In genomic region chr10:37456456-37456855, GRCh38 we compare ENCODE assay signal across 29 cellular contexts.
"Had no signal": no experiment of that assay in that cellular context is flagged by ENCODE, and none has a peak within 500 bp of the region (broad histone marks: within the 10 kb centered on the region; RNA-seq: fewer than 3 reads in every experiment).

No MANE protein-coding gene starts in this region.

- H3K4me3 Mint-ChIP-seq: stimulated activated effector memory CD8-positive, alpha-beta T cell treated with anti-CD3 and anti-CD28 coated beads, Interleukin-12 subunit alpha, Interleukin-12 subunit beta, amount 100 ng/mL, for 72 hours; stimulated activated memory B cell treated with anti-CD40 and anti-IgM and Interleukin-4, amounts not matched to agents 10 μg/mL and 1 μg/mL and 100 μg/mL, for 72 hours; stimulated activated naive B cell treated with anti-CD40 and anti-IgM and Interleukin-4, amounts not matched to agents 10 μg/mL and 1 μg/mL and 100 μg/mL, for 72 hours; stimulated activated naive CD8-positive, alpha-beta T cell treated with anti-CD3 and anti-CD28 coated beads, Interleukin-15, amount 100 ng/mL, for 72 hours; stimulated activated naive CD8-positive, alpha-beta T cell treated with anti-CD3 and anti-CD28 coated beads, Interleukin-15, Interleukin-2, amounts not matched to agents 100 ng/mL and 50 ng/mL, for 24 hours; type B pancreatic cell had no signal

- H3K4me1 ChIP-seq: stomach, suprapubic skin, testis, thyroid gland, tibial artery, tibial nerve, transverse colon, upper lobe of left lung, upper lobe of right lung, uterus, vagina had no signal

- ATAC-seq: stimulated activated effector memory CD8-positive, alpha-beta T cell treated with anti-CD3 and anti-CD28 coated beads, Interleukin-12 subunit alpha, Interleukin-12 subunit beta, amount 100 ng/mL, for 72 hours; stimulated activated memory B cell treated with anti-CD40 and anti-IgM and Interleukin-4, amounts not matched to agents 10 μg/mL and 1 μg/mL and 100 μg/mL, for 72 hours; stimulated activated naive B cell treated with anti-CD40 and anti-IgM and Interleukin-4, amounts not matched to agents 10 μg/mL and 1 μg/mL and 100 μg/mL, for 72 hours; stimulated activated naive CD8-positive, alpha-beta T cell treated with anti-CD3 and anti-CD28 coated beads, Interleukin-15, amount 100 ng/mL, for 72 hours; stimulated activated naive CD8-positive, alpha-beta T cell treated with anti-CD3 and anti-CD28 coated beads, Interleukin-15, Interleukin-2, amounts not matched to agents 100 U/mL and 50 U/mL, for 24 hours; upper lobe of right lung had no signal

- H3K4me1 Mint-ChIP-seq: stimulated activated effector memory CD8-positive, alpha-beta T cell treated with anti-CD3 and anti-CD28 coated beads, Interleukin-12 subunit alpha, Interleukin-12 subunit beta, amount 100 ng/mL, for 72 hours; stimulated activated memory B cell treated with anti-CD40 and anti-IgM and Interleukin-4, amounts not matched to agents 10 μg/mL and 1 μg/mL and 100 μg/mL, for 72 hours; stimulated activated naive B cell treated with anti-CD40 and anti-IgM and Interleukin-4, amounts not matched to agents 10 μg/mL and 1 μg/mL and 100 μg/mL, for 72 hours; stimulated activated naive CD8-positive, alpha-beta T cell treated with anti-CD3 and anti-CD28 coated beads, Interleukin-15, amount 100 ng/mL, for 72 hours had no signal

- H3K27ac Mint-ChIP-seq: stimulated activated effector memory CD8-positive, alpha-beta T cell treated with anti-CD3 and anti-CD28 coated beads, Interleukin-12 subunit alpha, Interleukin-12 subunit beta, amount 100 ng/mL, for 72 hours; stimulated activated memory B cell treated with anti-CD40 and anti-IgM and Interleukin-4, amounts not matched to agents 10 μg/mL and 1 μg/mL and 100 μg/mL, for 72 hours; stimulated activated naive B cell treated with anti-CD40 and anti-IgM and Interleukin-4, amounts not matched to agents 10 μg/mL and 1 μg/mL and 100 μg/mL, for 72 hours; stimulated activated naive CD8-positive, alpha-beta T cell treated with anti-CD3 and anti-CD28 coated beads, Interleukin-15, amount 100 ng/mL, for 72 hours; stimulated activated naive CD8-positive, alpha-beta T cell treated with anti-CD3 and anti-CD28 coated beads, Interleukin-15, Interleukin-2, amounts not matched to agents 100 ng/mL and 50 ng/mL, for 24 hours; type B pancreatic cell had no signal

- H3K9me3 ChIP-seq: suprapubic skin, testis, thoracic aorta, thyroid gland, tibial artery, transverse colon, upper lobe of right lung, uterus, vagina had no signal

- H3K27me3 ChIP-seq: stomach, suprapubic skin, testis, thyroid gland, tibial artery, tibial nerve, transverse colon, upper lobe of left lung, upper lobe of right lung, uterus, vagina had no signal

- DNase-seq: stimulated activated CD4-positive, alpha-beta T cell treated with anti-CD3 and anti-CD28 coated beads, Interleukin-2, amount 100 ng/mL, for 48 hours; stimulated activated CD4-positive, alpha-beta T cell treated with anti-CD3 and anti-CD28 coated beads, Interleukin-4, amount 100 ng/mL, for 1 hour; stimulated activated CD4-positive, alpha-beta T cell treated with anti-CD3 and anti-CD28 coated beads, Interleukin-4, amount 100 ng/mL, for 24 hours; stimulated activated CD4-positive, alpha-beta T cell treated with anti-CD3 and anti-CD28 coated beads, Interleukin-4, amount 100 ng/mL, for 4 hours; stimulated activated CD8-positive, alpha-beta memory T cell treated with anti-CD3 and anti-CD28 coated beads, Interleukin-4, amount 100 ng/mL, for 48 hours; stimulated activated naive B cell treated with anti-CD40 and anti-IgM and Interleukin-4, amounts not matched to agents 10 μg/mL and 1 μg/mL and 100 μg/mL, for 72 hours; stimulated activated naive CD4-positive, alpha-beta T cell; stimulated activated naive CD4-positive, alpha-beta T cell treated with Interleukin-2 at 50 U/mL for 16 hours; stimulated activated naive CD8-positive, alpha-beta T cell treated with anti-CD3 and anti-CD28 coated beads, Interleukin-15, amount 100 ng/mL, for 72 hours; stimulated activated naive CD8-positive, alpha-beta T cell treated with anti-CD3 and anti-CD28 coated beads, Interleukin-15, Interleukin-2, amounts not matched to agents 100 U/mL and 50 U/mL, for 24 hours; stomach; substantia nigra; testis; thyroid gland; tibial artery; transverse colon; trophoblast cell; upper lobe of left lung; upper lobe of right lung; uterus had no signal

- H3K27ac ChIP-seq: stomach, suprapubic skin, testis, thoracic aorta, thyroid gland, tibial artery, tibial nerve, transverse colon, upper lobe of left lung, upper lobe of right lung, uterus, vagina had no signal

- H3K27me3 Mint-ChIP-seq: stimulated activated memory B cell treated with anti-CD40 and anti-IgM and Interleukin-4, amounts not matched to agents 10 μg/mL and 1 μg/mL and 100 μg/mL, for 72 hours; stimulated activated naive B cell treated with anti-CD40 and anti-IgM and Interleukin-4, amounts not matched to agents 10 μg/mL and 1 μg/mL and 100 μg/mL, for 72 hours; stimulated activated naive CD8-positive, alpha-beta T cell treated with anti-CD3 and anti-CD28 coated beads, Interleukin-15, amount 100 ng/mL, for 72 hours; stimulated activated naive CD8-positive, alpha-beta T cell treated with anti-CD3 and anti-CD28 coated beads, Interleukin-15, Interleukin-2, amounts not matched to agents 100 ng/mL and 50 ng/mL, for 24 hours; type B pancreatic cell had no signal

- H3K4me3 ChIP-seq: stomach, suprapubic skin, testis, thoracic aorta, thyroid gland, tibial artery, tibial nerve, transverse colon, upper lobe of left lung, upper lobe of right lung, uterus, vagina had no signal

- H3K36me3 Mint-ChIP-seq: stimulated activated effector memory CD8-positive, alpha-beta T cell treated with anti-CD3 and anti-CD28 coated beads, Interleukin-12 subunit alpha, Interleukin-12 subunit beta, amount 100 ng/mL, for 72 hours; stimulated activated memory B cell treated with anti-CD40 and anti-IgM and Interleukin-4, amounts not matched to agents 10 μg/mL and 1 μg/mL and 100 μg/mL, for 72 hours; stimulated activated naive B cell treated with anti-CD40 and anti-IgM and Interleukin-4, amounts not matched to agents 10 μg/mL and 1 μg/mL and 100 μg/mL, for 72 hours; type B pancreatic cell had no signal

- H3K9me3 Mint-ChIP-seq: type B pancreatic cell had no signal

- FAIRE-seq: urothelium cell line had no signal

- H3K36me3 ChIP-seq: stomach, suprapubic skin, thoracic aorta, thyroid gland, tibial artery, tibial nerve, transverse colon, upper lobe of left lung, upper lobe of right lung, uterus, vagina had no signal
